1 cellular context compared by ENCODE assay signal in genomic region chr19:45758921-45759320, GRCh38.
TF ChIP-seq lines count a peak whose summit lies in the region.

No MANE protein-coding gene starts in this region.

TF ChIP-seq in H1, 55 proteins besides CTCF, POLR2A, EP300 and RAD21:
- TF ChIP-seq NANOG (IDR thresholded peaks at IDR 0.05; ENCODE audit: insufficient read depth, low read depth, low read length, poor library complexity, severe bottlenecking) = no peak
- TF ChIP-seq RNF2 (IDR thresholded peaks at IDR 0.05; ENCODE audit: borderline replicate concordance, low read depth, low read length, missing control alignments, poor library complexity, severe bottlenecking) = no peak
- no peak for TF ChIP-seq GABPA (IDR thresholded peaks at IDR 0.05; ENCODE audit: borderline replicate concordance, insufficient read depth, low read length)
- no peak for TF ChIP-seq RFX5 (IDR thresholded peaks at IDR 0.05; ENCODE audit: borderline replicate concordance, low read depth, low read length)
- TF ChIP-seq SP4 (IDR thresholded peaks at IDR 0.05; ENCODE audit: low read length) = no peak
